In the genomic region with DNA sequence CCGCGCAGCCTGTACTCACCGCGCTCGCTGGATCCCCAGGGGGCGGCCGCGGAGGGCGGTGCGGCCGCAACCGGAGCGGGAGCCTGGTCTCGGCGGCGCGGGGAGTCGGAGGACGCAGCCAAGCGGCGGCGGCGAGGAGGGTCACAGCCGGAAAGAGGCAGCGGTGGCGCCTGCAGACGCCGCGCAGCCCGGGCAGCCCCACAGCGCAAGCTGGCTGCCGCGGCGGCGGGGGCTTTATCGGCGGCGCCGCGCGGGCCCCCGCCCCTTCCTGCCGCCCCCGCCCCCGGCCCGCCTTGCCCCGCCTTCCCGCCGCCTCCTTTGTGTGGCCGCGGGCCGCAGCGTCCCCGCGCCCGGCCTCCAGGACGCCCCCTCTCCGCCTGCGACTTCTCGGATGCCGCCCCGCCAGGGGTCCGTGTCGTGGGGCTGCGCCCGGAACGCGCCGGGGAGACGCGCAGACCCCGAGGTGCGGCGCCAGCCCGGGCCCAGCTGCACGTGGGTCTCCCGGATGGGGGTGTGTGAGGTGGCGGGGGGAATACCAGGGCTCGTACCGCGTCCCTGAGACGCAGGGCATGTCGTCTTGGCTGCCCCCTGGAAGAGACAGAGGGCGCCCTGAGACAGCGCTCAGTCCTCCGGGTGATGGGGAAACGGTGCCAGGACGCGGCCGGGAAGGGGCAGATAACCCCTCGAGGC, we compare ENCODE assay signal across 1 cellular context.
TF ChIP-seq lines count a peak whose summit lies in the region.

Gene SERPINE2, minus strand, starts transcription at position 207 of the 690 bp plus-strand sequence. CDS start 37,386 bp downstream, outside the sequence.

TF ChIP-seq in A549, 52 proteins besides CTCF, POLR2A, EP300 and RAD21 (continued from another document):
- peak; percentile 31; the same call in 1 of the 2 replicates for TF ChIP-seq MYC (IDR thresholded peaks at IDR 0.05; ENCODE audit: borderline replicate concordance, low read length)
